In the genomic region with DNA sequence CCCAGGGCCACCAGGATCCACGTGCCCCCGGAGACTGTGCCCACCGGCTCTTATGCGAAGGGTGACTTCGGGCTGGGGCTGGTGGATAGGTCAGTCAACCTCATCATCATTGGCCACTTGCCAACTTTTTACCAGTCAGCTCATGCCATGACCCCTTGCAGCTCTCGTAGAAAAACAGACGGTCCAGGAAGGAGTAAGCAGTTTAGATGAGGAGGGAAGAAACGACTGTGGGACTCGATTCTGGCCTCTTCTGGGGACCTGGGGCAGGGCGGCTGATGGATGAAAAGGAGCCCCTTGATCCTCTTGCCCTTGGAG, we compare ENCODE assay signal across 28 cellular contexts. TPM values are rescaled to one million over a fixed set of nuclear protein-coding genes. Genes with fewer than 3 reads are reported as not detected.
"Had no signal": no experiment of that assay in that cellular context is flagged by ENCODE, and none has a peak within 500 bp of the region (broad histone marks: within the 10 kb centered on the region; RNA-seq: fewer than 3 reads in every experiment).

No MANE protein-coding gene starts in this region.

- H3K9ac ChIP-seq: KMS-11, SK-N-SH had no signal

- H3K9me3 ChIP-seq: SK-N-SH had no signal

- ATAC-seq: HepG2, Panc1, PC-3 had no signal

- H3K4me2 ChIP-seq: KMS-11, SK-N-SH had no signal

- DNase-seq: IMR-90; Kasumi-1; MV-4-11; NCI-H1048; NCI-H1105; NCI-H1417; NCI-H1436 treated with DMSO at 0.1 percent for 48 hours; NCI-H1694; NCI-H1930; NCI-H2081; NCI-H2107; NCI-H2227 treated with DMSO at 0.1 percent for 48 hours; NCI-H524; NCI-H526 treated with DMSO at 0.1 percent for 48 hours; NCI-H748 treated with DMSO at 0.1 percent for 48 hours; NK-92 treated with Interleukin-12 subunit alpha and Interleukin-12 subunit beta, amount 100 ng/mL, for 24 hours; PC-3; SHP77; SK-N-SH had no signal

- H3K27ac ChIP-seq: KMS-11, RWPE1 had no signal

RNA-seq across cellular contexts. Expression of a gene that starts 41.0 kb away (rescaled TPM):
- total RNA-seq: HepG2, HT1080, IMR-90, MCF 10A, NCI-H460, OCI-LY7, SK-MEL-5 had no signal
- polyA plus RNA-seq: HepG2, IMR-90, SK-N-SH had no signal

RNA-seq across cellular contexts. Expression of a gene that starts 48.9 kb away (rescaled TPM):
- total RNA-seq: HT1080, IMR-90, OCI-LY7, PC-3 had no signal
- polyA plus RNA-seq: IMR-90, SK-N-SH had no signal

RNA-seq across cellular contexts. Expression of a gene that starts 51.3 kb away (rescaled TPM):
- total RNA-seq: HepG2, HT1080, IMR-90 had no signal
- polyA plus RNA-seq: HepG2, IMR-90 had no signal
